ENCODE assay signal across 9 cellular contexts in genomic region chr2:150234787-150235512, GRCh38.
DNase-seq lines count a peak whose midpoint lies in the region; ATAC-seq and TF ChIP-seq lines count a peak whose summit lies in the region.
"Had no signal": no experiment of that assay in that cellular context is flagged by ENCODE, and none has a peak within 500 bp of the region (broad histone marks: within the 10 kb centered on the region; RNA-seq: fewer than 3 reads in every experiment).

No MANE protein-coding gene starts in this region.

- no peak overlapping the region for H2AK5ac ChIP-seq in mesenchymal stem cell (ENCODE audit: low read length, severe bottlenecking)

- no peak overlapping the region for H2BK5ac ChIP-seq in mesenchymal stem cell (ENCODE audit: low read depth, low read length, poor library complexity, severe bottlenecking)

- no peaks in the 10 kb centered on the region for H3K4me1 Mint-ChIP-seq in stimulated activated naive CD8-positive, alpha-beta T cell treated with anti-CD3 and anti-CD28 coated beads, Interleukin-15, amount 100 ng/mL, for 72 hours

- no peak overlapping the region for H4K91ac ChIP-seq in mesenchymal stem cell (ENCODE audit: low read length)

- H3K4me2 ChIP-seq in mesenchymal stem cell (ENCODE audit: low read length, poor library complexity, severe bottlenecking): no peak overlapping the region

- H3K36me3 ChIP-seq in mesenchymal stem cell (ENCODE audit: control insufficient read depth in 1 of 2, insufficient read depth in 2 of 2, low read depth in 1 of 2, low read length in 2 of 2): no peaks in the 10 kb centered on the region
- no peaks in the 10 kb centered on the region for H3K36me3 ChIP-seq in H7 (replicated peaks; ENCODE audit: control insufficient read depth, insufficient read depth, low read length)

- no peak overlapping the region for H2AFZ ChIP-seq in mesenchymal stem cell (ENCODE audit: low read depth, low read length)

- no peaks in the 10 kb centered on the region for H3K27me3 Mint-ChIP-seq in stimulated activated naive CD8-positive, alpha-beta T cell treated with anti-CD3 and anti-CD28 coated beads, Interleukin-15, amount 100 ng/mL, for 72 hours

- no peak overlapping the region for H3K23ac ChIP-seq in mesenchymal stem cell (ENCODE audit: low read length in 2 of 2)

- no peak overlapping the region for H2BK12ac ChIP-seq in mesenchymal stem cell (ENCODE audit: low read length in 2 of 2)

- ATAC-seq in stimulated activated naive CD8-positive, alpha-beta T cell treated with anti-CD3 and anti-CD28 coated beads, Interleukin-15, amount 100 ng/mL, for 72 hours: no peak

- H4K8ac ChIP-seq in mesenchymal stem cell (ENCODE audit: low read length): no peak overlapping the region

- 18% methylated on average over 6 of the region's 7 CpGs for WGBS in mesenchymal stem cell

- no peak overlapping the region for H3K4me3 Mint-ChIP-seq in stimulated activated naive CD8-positive, alpha-beta T cell treated with anti-CD3 and anti-CD28 coated beads, Interleukin-15, amount 100 ng/mL, for 72 hours

- H2BK15ac ChIP-seq in mesenchymal stem cell (ENCODE audit: low read depth, poor library complexity, severe bottlenecking): no peak overlapping the region

- H3K9me3 Mint-ChIP-seq in stimulated activated naive CD8-positive, alpha-beta T cell treated with anti-CD3 and anti-CD28 coated beads, Interleukin-15, amount 100 ng/mL, for 72 hours: no peaks in the 10 kb centered on the region

- H3K14ac ChIP-seq in mesenchymal stem cell (ENCODE audit: low read length in 2 of 2): no peak overlapping the region

- no peaks in the 10 kb centered on the region for H3K27me3 ChIP-seq in mesenchymal stem cell (ENCODE audit: control insufficient read depth in 1 of 2, insufficient read depth in 1 of 2, low read length in 2 of 2)
- H3K27me3 ChIP-seq in H7 (ENCODE audit: control insufficient read depth, insufficient read depth, low read length): no peaks in the 10 kb centered on the region

- H3K4ac ChIP-seq in mesenchymal stem cell (ENCODE audit: low read depth in 1 of 2, low read length in 2 of 2): no peak overlapping the region

- H3K4me1 ChIP-seq in mesenchymal stem cell (ENCODE audit: control insufficient read depth, insufficient read depth, low read depth, low read length): no peaks in the 10 kb centered on the region

- H3K4me3 ChIP-seq in cardiac fibroblast (replicated peaks in 1 of 2; ENCODE audit: low read depth in 2 of 2, low read length in 2 of 2): peak overlapping the region in 1 of 2 donors; percentile 14
- peak overlapping the region in 1 of 2 experiments; percentile 17 for H3K4me3 ChIP-seq in mesenchymal stem cell (ENCODE audit: insufficient read depth in 1 of 2, low read depth in 1 of 2, low read length in 2 of 2)
- no peak overlapping the region for H3K4me3 ChIP-seq in H7 (ENCODE audit: insufficient read depth, low read depth, low read length)

- no peak for TF ChIP-seq CTCF in cardiac fibroblast (IDR thresholded peaks at IDR 0.05; ENCODE audit: low read depth, low read length)

- no peak overlapping the region for H3K27ac ChIP-seq in mesenchymal stem cell (ENCODE audit: low read length, poor library complexity, severe bottlenecking)
- H3K27ac ChIP-seq: epithelial cell of prostate had no signal

- peak overlapping the region in 1 of 2 experiments; percentile 67 for H3K18ac ChIP-seq in mesenchymal stem cell (ENCODE audit: low read depth in 1 of 2, low read length in 2 of 2)

- no peak overlapping the region for H3K27ac Mint-ChIP-seq in stimulated activated naive CD8-positive, alpha-beta T cell treated with anti-CD3 and anti-CD28 coated beads, Interleukin-15, amount 100 ng/mL, for 72 hours

- no peaks in the 10 kb centered on the region for H3K79me1 ChIP-seq in mesenchymal stem cell (replicated peaks; ENCODE audit: low read length, poor library complexity, severe bottlenecking)

- no peaks in the 10 kb centered on the region for H3K9me3 ChIP-seq in mesenchymal stem cell (ENCODE audit: control insufficient read depth, low read length)

- no peak overlapping the region for H2BK120ac ChIP-seq in mesenchymal stem cell (ENCODE audit: low read depth, low read length)

- peak; percentile 57 for DNase-seq in Ammon's horn (ENCODE audit: low spot score)
- DNase-seq in NCI-H146 treated with DMSO at 0.1 percent for 48 hours (lab: John Stamatoyannopoulos, UW; ENCODE audit: unreplicated experiment): peak; percentile 22
- DNase-seq in cardiac fibroblast (ENCODE audit: low read depth in 2 of 2): peak; percentile 72 to 77
- peak; percentile 87 for DNase-seq in mesenchymal stem cell
- DNase-seq in stimulated activated naive CD8-positive, alpha-beta T cell treated with anti-CD3 and anti-CD28 coated beads, Interleukin-15, amount 100 ng/mL, for 72 hours: no peak
- DNase-seq in activated naive CD4-positive, alpha-beta T cell treated with anti-CD3 and anti-CD28 coated beads, Interleukin-2, amount 50 U/mL, for 16 hours: no peak
- DNase-seq in H7: no peak
- no peak for DNase-seq in SHP77 treated with DMSO at 0.1 percent for 48 hours (lab: John Stamatoyannopoulos, UW)

- H3K9ac ChIP-seq in mesenchymal stem cell (ENCODE audit: low read length): peak overlapping the region; percentile 85

Comparison
In these comparisons a context has a peak if more than half of its experiments do, and no peak if none do; other contexts are left out.
1. DNase-seq: peak in Ammon's horn (single experiment), NCI-H146 treated with DMSO at 0.1 percent for 48 hours (single experiment), cardiac fibroblast (2 of 2) and mesenchymal stem cell (single experiment); none in stimulated activated naive CD8-positive, alpha-beta T cell treated with anti-CD3 and anti-CD28 coated beads, Interleukin-15, amount 100 ng/mL, for 72 hours (0 of 2), activated naive CD4-positive, alpha-beta T cell treated with anti-CD3 and anti-CD28 coated beads, Interleukin-2, amount 50 U/mL, for 16 hours (single experiment), H7 (single experiment) and SHP77 treated with DMSO at 0.1 percent for 48 hours (single experiment).